In genomic region chr1:16015960-16016901, GRCh38 we compare ENCODE assay signal across 1 cellular context.
TF ChIP-seq lines count a peak whose summit lies in the region.

No MANE protein-coding gene starts in this region.

TF ChIP-seq in GM12878, 131 proteins besides CTCF, POLR2A, EP300 and RAD21:
- TF ChIP-seq SIX5 (IDR thresholded peaks at IDR 0.05; ENCODE audit: low read depth, low read length, severe bottlenecking): no peak
- TF ChIP-seq CREB1 (IDR thresholded peaks at IDR 0.05; ENCODE audit: low read depth): no peak
- TF ChIP-seq MTA2 (IDR thresholded peaks at IDR 0.05; ENCODE audit: low read depth): peak; percentile 33; the same call in 1 of the 2 replicates
- TF ChIP-seq RCOR1 (conservative IDR thresholded peaks at IDR 0.05; ENCODE audit: low read depth, low read length): no peak
- no peak for TF ChIP-seq SKIL (IDR thresholded peaks at IDR 0.05; ENCODE audit: low read depth, poor library complexity, severe bottlenecking)
- TF ChIP-seq TCF12 (IDR thresholded peaks at IDR 0.05; ENCODE audit: low read depth, low read length): 0 out of 2 replicates have a peak, but pooled peaks have one; percentile 7
- TF ChIP-seq RUNX3 (IDR thresholded peaks at IDR 0.05; ENCODE audit: low read length): peak; percentile 62
- no peak for TF ChIP-seq BMI1 (IDR thresholded peaks at IDR 0.05; ENCODE audit: borderline replicate concordance)
- no peak for TF ChIP-seq JUNB (IDR thresholded peaks at IDR 0.05)
- TF ChIP-seq ZBTB33 (IDR thresholded peaks at IDR 0.05): no peak
- TF ChIP-seq NR2C1 (IDR thresholded peaks at IDR 0.05): 0 out of 2 replicates have a peak, but pooled peaks have one; percentile 23
- TF ChIP-seq SIN3A (IDR thresholded peaks at IDR 0.05; ENCODE audit: low read depth, low read length): no peak
- TF ChIP-seq EZH2 (IDR thresholded peaks at IDR 0.05; ENCODE audit: borderline replicate concordance, control insufficient read depth, low read depth, low read length): no peak
- TF ChIP-seq ZNF592 (IDR thresholded peaks at IDR 0.05): no peak
- TF ChIP-seq STAT1 (conservative IDR thresholded peaks at IDR 0.05): no peak
- TF ChIP-seq EED (IDR thresholded peaks at IDR 0.05; ENCODE audit: low read depth): no peak
- TF ChIP-seq IRF3 (IDR thresholded peaks at IDR 0.05): no peak
- 0 out of 2 replicates have a peak, but pooled peaks have one; percentile 35 for TF ChIP-seq DPF2 (IDR thresholded peaks at IDR 0.05)
- TF ChIP-seq ELK1 (IDR thresholded peaks at IDR 0.05; ENCODE audit: low read depth, low read length): no peak
- no peak for TF ChIP-seq STAT3 (IDR thresholded peaks at IDR 0.05; ENCODE audit: low read depth, low read length)
- TF ChIP-seq TBL1XR1 (IDR thresholded peaks at IDR 0.05; ENCODE audit: low read depth, low read length): no peak
- no peak for TF ChIP-seq USF2 (IDR thresholded peaks at IDR 0.05; ENCODE audit: borderline replicate concordance, low read depth, low read length)
- no peak for TF ChIP-seq ZNF687 (IDR thresholded peaks at IDR 0.05)
- no peak for TF ChIP-seq BCL3 (IDR thresholded peaks at IDR 0.05; ENCODE audit: borderline replicate concordance, insufficient read depth, low read depth, low read length, poor library complexity, severe bottlenecking)
- no peak for TF ChIP-seq PKNOX1 (IDR thresholded peaks at IDR 0.05)
- TF ChIP-seq SP1 (IDR thresholded peaks at IDR 0.05; ENCODE audit: low read depth, low read length): peak; percentile 29
- peak in 1 of 2 experiments; percentile 41; a peak in 2 of 4 replicates for TF ChIP-seq BHLHE40 (IDR thresholded peaks at IDR 0.05; ENCODE audit: borderline replicate concordance in 1 of 2, low read depth in 2 of 2, low read length in 1 of 2)
- TF ChIP-seq NR2F1 (conservative IDR thresholded peaks at IDR 0.05): peak; percentile 89
- TF ChIP-seq TCF3 (IDR thresholded peaks at IDR 0.05; ENCODE audit: borderline replicate concordance, insufficient read depth, low read depth, low read length): no peak
- TF ChIP-seq NBN (IDR thresholded peaks at IDR 0.05): no peak
- TF ChIP-seq RAD51 (IDR thresholded peaks at IDR 0.05): no peak
- TF ChIP-seq HCFC1 (IDR thresholded peaks at IDR 0.05; ENCODE audit: low read length): no peak
- TF ChIP-seq CBX3 (IDR thresholded peaks at IDR 0.05; ENCODE audit: borderline replicate concordance, low read depth): no peak
- no peak for TF ChIP-seq ZBTB11 (CRISPR knock-in tag; IDR thresholded peaks at IDR 0.05)
- TF ChIP-seq SUPT20H (IDR thresholded peaks at IDR 0.05; ENCODE audit: borderline replicate concordance, control insufficient read depth, low read depth, low read length): no peak
- no peak for TF ChIP-seq CREM (IDR thresholded peaks at IDR 0.05; ENCODE audit: low read depth)
- TF ChIP-seq ATF7 (IDR thresholded peaks at IDR 0.05; ENCODE audit: low read depth): no peak
- no peak for TF ChIP-seq BACH1 (IDR thresholded peaks at IDR 0.05; ENCODE audit: borderline replicate concordance)
